ENCODE assay signal across 13 cellular contexts in the genomic region with DNA sequence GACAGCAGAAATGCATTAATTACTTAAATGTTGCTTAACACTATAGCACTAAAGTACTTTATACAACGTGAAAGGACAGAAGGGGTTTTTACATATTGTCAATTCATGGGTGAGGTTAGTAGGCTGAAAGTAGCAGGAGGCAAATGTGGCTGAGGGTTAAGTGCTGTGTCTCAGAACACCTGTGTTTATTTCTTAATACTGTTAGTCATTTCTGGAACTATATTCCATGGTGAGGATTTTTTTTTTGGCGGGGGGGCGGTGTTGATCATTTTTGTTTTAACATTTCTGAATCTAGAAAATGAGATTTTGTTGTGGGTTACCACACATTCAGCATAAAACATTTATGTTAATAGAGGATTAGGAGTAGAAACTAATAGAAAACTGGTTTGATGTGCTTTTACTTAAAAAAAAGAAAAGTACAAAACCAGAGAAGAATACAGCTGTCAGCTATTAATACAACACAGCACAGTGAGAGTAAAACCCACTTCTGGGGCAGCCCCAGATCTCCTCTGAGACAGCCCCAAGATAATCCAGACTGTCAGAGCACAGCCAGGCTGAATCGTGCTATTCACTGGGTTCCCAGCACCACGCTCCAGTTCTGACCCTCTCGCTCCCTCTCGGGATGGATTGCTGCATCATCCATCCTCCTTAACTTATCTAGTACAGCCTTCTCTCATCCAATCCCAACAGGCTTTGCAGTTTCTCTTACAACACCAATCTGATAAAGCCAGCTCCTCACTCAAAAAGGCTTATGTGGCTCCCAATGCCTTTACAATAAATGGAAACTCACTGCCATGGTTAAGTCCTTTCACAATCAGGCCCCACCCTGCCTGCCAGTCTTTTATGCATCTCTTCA.
DNase-seq lines count a peak whose midpoint lies in the region; ATAC-seq and TF ChIP-seq lines count a peak whose summit lies in the region.
"Had no signal": no experiment of that assay in that cellular context is flagged by ENCODE, and none has a peak within 500 bp of the region (broad histone marks: within the 10 kb centered on the region; RNA-seq: fewer than 3 reads in every experiment).

No MANE protein-coding gene starts in this region.

- TF ChIP-seq POLR2A in right lobe of liver (IDR thresholded peaks at IDR 0.05) = no peak

- no peak overlapping the region for H3K27ac ChIP-seq in right lobe of liver
- H3K27ac ChIP-seq: lower lobe of right lung had no signal

- no peaks in the 10 kb centered on the region for H3K4me1 ChIP-seq in right lobe of liver
- H3K4me1 ChIP-seq: lower lobe of right lung had no signal

- intact Hi-C loops in right lobe of liver (cut with DNase I) = no loop called here

- no peaks in the 10 kb centered on the region for H3K9me3 ChIP-seq in right lobe of liver
- H3K9me3 ChIP-seq: lower lobe of right lung had no signal

- TF ChIP-seq CTCF in GM10266 (IDR thresholded peaks at IDR 0.05; ENCODE audit: control insufficient read depth, insufficient read depth, low read depth, missing control alignments) (no peak), right lobe of liver (IDR thresholded peaks at IDR 0.05) (no peak)

- no peaks in the 10 kb centered on the region for H3K36me3 ChIP-seq in right lobe of liver
- H3K36me3 ChIP-seq: lower lobe of right lung had no signal

- H3K4me3 ChIP-seq in right lobe of liver = no peak overlapping the region
- H3K4me3 ChIP-seq: lower lobe of right lung had no signal

- DNase-seq in GM10266 (ENCODE audit: extremely low spot score) (peak; percentile 20), CD1c-positive myeloid dendritic cell (ENCODE audit: extremely low spot score) (no peak), right lobe of liver (no peak), GOT3 (lab: John Stamatoyannopoulos, UW) (no peak), GM03348 (ENCODE audit: low spot score) (no peak)
- DNase-seq: activated CD4-positive, CD25-positive, alpha-beta regulatory T cell treated with anti-CD3 and anti-CD28 coated beads, Interleukin-2, amount 50 U/mL, for 72 hours; central memory CD4-positive, alpha-beta T cell; GDM1; lower lobe of right lung; NCI-H1048 had no signal

- H3K27me3 ChIP-seq in right lobe of liver = no peaks in the 10 kb centered on the region

- 44% methylated on average over 6 of the region's 7 CpGs for WGBS in right lobe of liver (ENCODE audit: insufficient coverage, low coverage, low lambda C conversion rate, missing lambda C conversion rate)

- ATAC-seq in GM19438 (IDR thresholded peaks at IDR 0.05; ENCODE audit: low read depth, unreplicated experiment) (peak; percentile 72), HG02852 (IDR thresholded peaks at IDR 0.05; ENCODE audit: unreplicated experiment) (peak; percentile 80), HG03565 (IDR thresholded peaks at IDR 0.05; ENCODE audit: unreplicated experiment) (peak; percentile 65), right lobe of liver (no peak)
- ATAC-seq: lower lobe of right lung had no signal

Comparison
In these comparisons a context has a peak if more than half of its experiments do, and no peak if none do; other contexts are left out.
1. ATAC-seq: peak in GM19438 (single experiment), HG02852 (single experiment) and HG03565 (single experiment); none in right lobe of liver (0 of 4).